Comparison of ENCODE assay signal across 25 cellular contexts in the genomic region with DNA sequence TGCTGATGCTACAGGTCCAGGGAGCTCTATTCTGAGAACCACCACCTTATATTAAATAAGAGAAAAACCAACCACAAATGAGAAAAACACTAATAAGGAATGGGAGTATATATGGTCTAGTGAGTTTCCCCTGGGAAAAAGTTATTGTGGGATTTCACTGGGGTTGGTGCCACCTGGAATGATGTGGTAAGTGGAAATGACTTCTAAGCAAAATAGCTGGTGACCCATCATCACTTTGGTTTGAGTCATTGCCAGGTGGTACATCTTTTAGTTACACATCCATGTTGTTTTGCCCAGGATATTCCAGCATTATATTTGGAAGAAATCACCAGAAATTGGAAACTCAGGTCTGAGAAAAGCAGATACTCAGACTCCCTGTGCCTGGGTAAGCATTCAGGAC.
DNase-seq lines count a peak whose midpoint lies in the region; ATAC-seq and TF ChIP-seq lines count a peak whose summit lies in the region.
"Had no signal": no experiment of that assay in that cellular context is flagged by ENCODE, and none has a peak within 500 bp of the region (broad histone marks: within the 10 kb centered on the region; RNA-seq: fewer than 3 reads in every experiment).

No MANE protein-coding gene starts in this region.

- H3K4me3 ChIP-seq in mammary epithelial cell (replicated peaks in 1 of 3; ENCODE audit: insufficient read depth in 1 of 3, low read depth in 2 of 3, low read length in 3 of 3) (no peak overlapping the region), kidney epithelial cell (ENCODE audit: low read depth, low read length) (no peak overlapping the region)
- H3K4me3 ChIP-seq: A549, BLaER1, GM12878, GM23338, HAP-1, SK-N-MC had no signal

- H3K9me3 ChIP-seq in mammary epithelial cell (replicated peaks; ENCODE audit: insufficient read depth, low read length): no peaks in the 10 kb centered on the region
- H3K9me3 ChIP-seq: A549, BLaER1, HAP-1 had no signal

- in situ Hi-C loops in mammary epithelial cell (cut with MboI; ENCODE audit: low sequenced_read_pairs in 2 of 2): no loop called here

- H3K27me3 ChIP-seq in mammary epithelial cell (ENCODE audit: insufficient read depth, low read length) (no peaks in the 10 kb centered on the region), kidney epithelial cell (ENCODE audit: control insufficient read depth, insufficient read depth, low read length) (no peaks in the 10 kb centered on the region)
- H3K27me3 ChIP-seq: BLaER1 had no signal

- dilution Hi-C loops in mammary epithelial cell (cut with HindIII; ENCODE audit: low sequenced_read_pairs): no loop called here

- BruUV-seq in mammary epithelial cell (replicated peaks; lab: Mats Ljungman, UMichigan): no TSS peak

- CTCF ChIA-PET in mammary epithelial cell (lab: Charles Lee; ENCODE audit: low non-redundant PET): no interaction called here
- CTCF ChIA-PET in activated CD4-positive, alpha-beta memory T cell treated with anti-CD3 and anti-CD28 coated beads for 36 hours (lab: Charles Lee): no interaction called here

- peaks cover 40% of the 10 kb centered on the region for H3K4me1 ChIP-seq in mammary epithelial cell (ENCODE audit: insufficient read depth, low read length)
- H3K4me1 ChIP-seq: A549, BLaER1 had no signal

- H2AFZ ChIP-seq in mammary epithelial cell (ENCODE audit: low read depth, low read length): no peak overlapping the region
- H2AFZ ChIP-seq: GM23338 had no signal

- POLR2A ChIA-PET in activated CD4-positive, alpha-beta memory T cell treated with anti-CD3 and anti-CD28 coated beads for 36 hours (lab: Charles Lee): no interaction called here

- no peak for TF ChIP-seq CTCF in mammary epithelial cell (conservative IDR thresholded peaks at IDR 0.05 in 1 of 2, IDR thresholded peaks at IDR 0.05 in 1 of 2; ENCODE audit: extremely low read depth in 1 of 2, insufficient read depth in 1 of 2, low read depth in 1 of 2, low read length in 2 of 2)
- no peak for TF ChIP-seq CTCF in kidney epithelial cell (IDR thresholded peaks at IDR 0.05; ENCODE audit: insufficient read depth, low read length, poor library complexity, severe bottlenecking)

- no peaks in the 10 kb centered on the region for H4K20me1 ChIP-seq in mammary epithelial cell (ENCODE audit: insufficient read depth, low read length)
- H4K20me1 ChIP-seq: BLaER1 had no signal

- no peaks in the 10 kb centered on the region for H3K79me2 ChIP-seq in mammary epithelial cell (ENCODE audit: insufficient read depth, low read length)

- no peaks in the 10 kb centered on the region for H3K4me1 Mint-ChIP-seq in activated CD4-positive, alpha-beta memory T cell treated with anti-CD3 and anti-CD28 coated beads for 36 hours (ENCODE audit: low read depth)
- H3K4me1 Mint-ChIP-seq: IgD-negative memory B cell had no signal

- peaks cover 2% of the 10 kb centered on the region for H3K27me3 Mint-ChIP-seq in activated CD4-positive, alpha-beta memory T cell treated with anti-CD3 and anti-CD28 coated beads for 36 hours
- H3K27me3 Mint-ChIP-seq: CD4-positive, alpha-beta T cell; IgD-negative memory B cell had no signal

- H3K36me3 ChIP-seq in mammary epithelial cell (ENCODE audit: insufficient read depth, low read length) (no peaks in the 10 kb centered on the region), kidney epithelial cell (ENCODE audit: control insufficient read depth, insufficient read depth, low read length) (no peaks in the 10 kb centered on the region)
- H3K36me3 ChIP-seq: BLaER1, HAP-1 had no signal

- no peak for ATAC-seq in HG03139 (IDR thresholded peaks at IDR 0.05; ENCODE audit: unreplicated experiment)
- ATAC-seq: A549, GM12878, GM23338 had no signal

- DNase-seq in EH (ENCODE audit: low read depth) (peak; percentile 10), LHCN-M2 (ENCODE audit: low read depth) (peak; percentile 7), mammary epithelial cell (peak; percentile 51), kidney epithelial cell (ENCODE audit: low read depth) (peak; percentile 59), UCSD-AML1 (lab: John Stamatoyannopoulos, UW; ENCODE audit: unreplicated experiment) (no peak), NCI-H146 (lab: John Stamatoyannopoulos, UW) (no peak)
- no peak for DNase-seq in activated CD4-positive, alpha-beta memory T cell treated with anti-CD3 and anti-CD28 coated beads for 36 hours
- DNase-seq: CD4-positive, alpha-beta T cell; COR-L47; DMS79; NCI-H1694 treated with DMSO at 0.1 percent for 48 hours; NCI-H2081 treated with DMSO at 0.1 percent for 48 hours; NCI-H2171 treated with DMSO at 0.1 percent for 48 hours; NCI-H524 treated with DMSO at 0.1 percent for 48 hours; OCI-M1; RPMI8226; SHP77 had no signal

- no peak overlapping the region for H3K27ac ChIP-seq in mammary epithelial cell (ENCODE audit: insufficient read depth, low read depth, low read length)
- H3K27ac ChIP-seq: A549, BLaER1, SK-N-MC had no signal

- no peak overlapping the region for H3K9ac ChIP-seq in mammary epithelial cell (ENCODE audit: insufficient read depth, low read length)
- H3K9ac ChIP-seq: BLaER1 had no signal

- H3K4me2 ChIP-seq in mammary epithelial cell (ENCODE audit: insufficient read depth, low read depth, low read length): no peak overlapping the region
- H3K4me2 ChIP-seq: A549, BLaER1, GM23338 had no signal

- H3K27ac Mint-ChIP-seq in activated CD4-positive, alpha-beta memory T cell treated with anti-CD3 and anti-CD28 coated beads for 36 hours: no peak overlapping the region
- H3K27ac Mint-ChIP-seq: CD4-positive, alpha-beta T cell; GM23338; IgD-negative memory B cell had no signal

- intact Hi-C loops in mammary epithelial cell (cut with micrococcal nuclease): no loop called here
- intact Hi-C loops in activated CD4-positive, alpha-beta memory T cell treated with anti-CD3 and anti-CD28 coated beads for 36 hours (cut with micrococcal nuclease): no loop called here

- H3K4me3 Mint-ChIP-seq in activated CD4-positive, alpha-beta memory T cell treated with anti-CD3 and anti-CD28 coated beads for 36 hours: no peak overlapping the region
- H3K4me3 Mint-ChIP-seq: CD4-positive, alpha-beta T cell; GM23338; IgD-negative memory B cell had no signal

- no peaks in the 10 kb centered on the region for H3K36me3 Mint-ChIP-seq in activated CD4-positive, alpha-beta memory T cell treated with anti-CD3 and anti-CD28 coated beads for 36 hours
- H3K36me3 Mint-ChIP-seq: IgD-negative memory B cell had no signal

- no peaks in the 10 kb centered on the region for H3K9me3 Mint-ChIP-seq in activated CD4-positive, alpha-beta memory T cell treated with anti-CD3 and anti-CD28 coated beads for 36 hours
- H3K9me3 Mint-ChIP-seq: CD4-positive, alpha-beta T cell; GM23338; IgD-negative memory B cell had no signal

Comparison
In these comparisons a context has a peak if more than half of its experiments do, and no peak if none do; other contexts are left out.
1. DNase-seq: peak in EH (single experiment), LHCN-M2 (single experiment), mammary epithelial cell (single experiment) and kidney epithelial cell (single experiment); none in UCSD-AML1 (single experiment), NCI-H146 (single experiment) and activated CD4-positive, alpha-beta memory T cell treated with anti-CD3 and anti-CD28 coated beads for 36 hours (single experiment).